Comparison of ENCODE assay signal across 8 cellular contexts in genomic region chr11:128506999-128507591, GRCh38.
DNase-seq lines count a peak whose midpoint lies in the region; ATAC-seq and TF ChIP-seq lines count a peak whose summit lies in the region.

No MANE protein-coding gene starts in this region.

- H3K27me3 ChIP-seq in BJ (ENCODE audit: control insufficient read depth, insufficient read depth, low read length) (no peaks in the 10 kb centered on the region), esophagus squamous epithelium (no peaks in the 10 kb centered on the region)

- H3K4me3 Mint-ChIP-seq in activated B cell treated with CpG ODN at 0.5 μM for 24 hours = peak overlapping the region; percentile 74
- H3K4me3 Mint-ChIP-seq in natural killer cell treated with Interleukin-12 subunit alpha and Interleukin-12 subunit beta and Interleukin-15 and Interleukin-18, amount 100 ng/mL, for 72 hours = peak overlapping the region; percentile 98
- no peak overlapping the region for H3K4me3 Mint-ChIP-seq in glutamatergic neuron (ENCODE audit: unreplicated experiment)

- 0 out of 2 replicates have a peak overlapping the region, but pooled peaks have one; percentile 6 for H3K4me3 ChIP-seq in BJ (ENCODE audit: low read depth, low read length)
- peak overlapping the region; percentile 4 to 60 (median 28) for H3K4me3 ChIP-seq in esophagus squamous epithelium

- H3K9me3 ChIP-seq in esophagus squamous epithelium = no peaks in the 10 kb centered on the region

- peak; percentile 64 for ATAC-seq in activated B cell treated with CpG ODN at 0.5 μM for 24 hours (ENCODE audit: low read depth)
- ATAC-seq in natural killer cell treated with Interleukin-12 subunit alpha and Interleukin-12 subunit beta and Interleukin-15 and Interleukin-18, amount 100 ng/mL, for 72 hours = peak; percentile 55 to 59
- ATAC-seq in HG03097 (IDR thresholded peaks at IDR 0.05; ENCODE audit: low FRiP score, unreplicated experiment) = no peak

- POLR2A ChIA-PET in BJ (lab: Charles Lee) = interaction anchor here (0.6 to 0.7 kb wide), 3 partner anchors 10 to 208 kb away, joined by 3 to 7 read pairs (median 3); no protein-coding TSS in a partner anchor
- POLR2A ChIA-PET in activated B cell treated with CpG ODN at 0.5 μM for 24 hours (lab: Charles Lee) = interaction anchor here (0.7 to 8.4 kb wide), 8 partner anchors 10 to 217 kb away, joined by 3 to 111 read pairs (median 8); no protein-coding TSS in a partner anchor

- CTCF ChIA-PET in BJ (lab: Yijun Ruan, JAX) (interaction anchor here (1.6 to 3.7 kb wide), 2 partner anchors 11 to 125 kb away, joined by 8 to 18 read pairs; no protein-coding TSS in a partner anchor), activated B cell treated with CpG ODN at 0.5 μM for 24 hours (lab: Charles Lee) (interaction anchor here (0.8 kb wide), 1 partner anchor 184 kb away, joined by 3 read pairs; no protein-coding TSS in a partner anchor)

- peak overlapping the region; percentile 77 for H3K27ac Mint-ChIP-seq in activated B cell treated with CpG ODN at 0.5 μM for 24 hours
- H3K27ac Mint-ChIP-seq in natural killer cell treated with Interleukin-12 subunit alpha and Interleukin-12 subunit beta and Interleukin-15 and Interleukin-18, amount 100 ng/mL, for 72 hours = peak overlapping the region; percentile 95 to 96
- H3K27ac Mint-ChIP-seq in glutamatergic neuron (ENCODE audit: unreplicated experiment) = no peak overlapping the region

- TF ChIP-seq POLR2A in esophagus squamous epithelium (IDR thresholded peaks at IDR 0.05) = peak in 1 of 4 donors; percentile 52

- no peaks in the 10 kb centered on the region for H3K27me3 Mint-ChIP-seq in activated B cell treated with CpG ODN at 0.5 μM for 24 hours
- H3K27me3 Mint-ChIP-seq in natural killer cell treated with Interleukin-12 subunit alpha and Interleukin-12 subunit beta and Interleukin-15 and Interleukin-18, amount 100 ng/mL, for 72 hours = no peaks in the 10 kb centered on the region
- peaks cover 7% of the 10 kb centered on the region for H3K27me3 Mint-ChIP-seq in glutamatergic neuron (ENCODE audit: unreplicated experiment)

- 1 to 10% methylated on average over 6 to 12 of the region's 12 CpGs for WGBS in esophagus squamous epithelium, 2 donors

- DNase-seq in BJ (ENCODE audit: low read depth) = peak; percentile 96
- DNase-seq in HT-29 (ENCODE audit: low spot score) = peak; percentile 95
- no peak for DNase-seq in activated B cell treated with CpG ODN at 0.5 μM for 24 hours
- DNase-seq in esophagus squamous epithelium (lab: John Stamatoyannopoulos, UW) = peak; percentile 48
- no peak for DNase-seq in natural killer cell treated with Interleukin-12 subunit alpha and Interleukin-12 subunit beta and Interleukin-15 and Interleukin-18, amount 100 ng/mL, for 72 hours (ENCODE audit: low spot score)
- no peak for DNase-seq in glutamatergic neuron
- DNase-seq in GM19238 (ENCODE audit: insufficient read length, low spot score) = no peak

- H3K9me3 Mint-ChIP-seq in activated B cell treated with CpG ODN at 0.5 μM for 24 hours = no peaks in the 10 kb centered on the region
- H3K9me3 Mint-ChIP-seq in natural killer cell treated with Interleukin-12 subunit alpha and Interleukin-12 subunit beta and Interleukin-15 and Interleukin-18, amount 100 ng/mL, for 72 hours = no peaks in the 10 kb centered on the region
- no peaks in the 10 kb centered on the region for H3K9me3 Mint-ChIP-seq in glutamatergic neuron (ENCODE audit: unreplicated experiment)

- peaks cover 67% of the 10 kb centered on the region for H3K36me3 Mint-ChIP-seq in activated B cell treated with CpG ODN at 0.5 μM for 24 hours (ENCODE audit: low read depth)
- H3K36me3 Mint-ChIP-seq in natural killer cell treated with Interleukin-12 subunit alpha and Interleukin-12 subunit beta and Interleukin-15 and Interleukin-18, amount 100 ng/mL, for 72 hours = peaks cover 54% of the 10 kb centered on the region
- no peaks in the 10 kb centered on the region for H3K36me3 Mint-ChIP-seq in glutamatergic neuron (ENCODE audit: unreplicated experiment)

- H3K4me1 Mint-ChIP-seq in activated B cell treated with CpG ODN at 0.5 μM for 24 hours = peaks cover 100% of the 10 kb centered on the region
- peaks cover 92 to 97% of the 10 kb centered on the region in 2 donors for H3K4me1 Mint-ChIP-seq in natural killer cell treated with Interleukin-12 subunit alpha and Interleukin-12 subunit beta and Interleukin-15 and Interleukin-18, amount 100 ng/mL, for 72 hours (ENCODE audit: low read depth in 2 of 2)
- peaks cover 13% of the 10 kb centered on the region for H3K4me1 Mint-ChIP-seq in glutamatergic neuron (ENCODE audit: low read depth, unreplicated experiment)

- peak overlapping the region; percentile 77 to 90 (median 83) for H3K27ac ChIP-seq in esophagus squamous epithelium

- TF ChIP-seq CTCF in BJ (IDR thresholded peaks at IDR 0.05; ENCODE audit: insufficient read depth, low read depth, low read length) (no peak), activated B cell treated with CpG ODN at 0.5 μM for 24 hours (IDR thresholded peaks at IDR 0.05) (no peak), esophagus squamous epithelium (IDR thresholded peaks at IDR 0.05) (no peak), glutamatergic neuron (IDR thresholded peaks at IDR 0.05; ENCODE audit: partially characterized antibody, unreplicated experiment) (no peak)

- peaks cover 17 to 100% (median 63%) of the 10 kb centered on the region in 3 donors for H3K4me1 ChIP-seq in esophagus squamous epithelium

- intact Hi-C loops in activated B cell treated with CpG ODN at 0.5 μM for 24 hours (cut with micrococcal nuclease) (loop anchor here (1.0 kb wide), 2 partner anchors 12 to 217 kb away; no protein-coding TSS in a partner anchor), esophagus squamous epithelium (cut with DNase I) (no loop called here)

- H3K36me3 ChIP-seq in BJ (ENCODE audit: control insufficient read depth, insufficient read depth, low read length) (peaks cover 3% of the 10 kb centered on the region; the same call in 1 of the 2 replicates), esophagus squamous epithelium (no peaks in the 10 kb centered on the region)

Comparison
In these comparisons a context has a peak if more than half of its experiments do, and no peak if none do; other contexts are left out.
1. DNase-seq: peak in BJ (single experiment), HT-29 (single experiment) and esophagus squamous epithelium (single experiment); none in activated B cell treated with CpG ODN at 0.5 μM for 24 hours (single experiment), natural killer cell treated with Interleukin-12 subunit alpha and Interleukin-12 subunit beta and Interleukin-15 and Interleukin-18, amount 100 ng/mL, for 72 hours (single experiment), glutamatergic neuron (single experiment) and GM19238 (single experiment).